20 cellular contexts compared by ENCODE assay signal in the genomic region with DNA sequence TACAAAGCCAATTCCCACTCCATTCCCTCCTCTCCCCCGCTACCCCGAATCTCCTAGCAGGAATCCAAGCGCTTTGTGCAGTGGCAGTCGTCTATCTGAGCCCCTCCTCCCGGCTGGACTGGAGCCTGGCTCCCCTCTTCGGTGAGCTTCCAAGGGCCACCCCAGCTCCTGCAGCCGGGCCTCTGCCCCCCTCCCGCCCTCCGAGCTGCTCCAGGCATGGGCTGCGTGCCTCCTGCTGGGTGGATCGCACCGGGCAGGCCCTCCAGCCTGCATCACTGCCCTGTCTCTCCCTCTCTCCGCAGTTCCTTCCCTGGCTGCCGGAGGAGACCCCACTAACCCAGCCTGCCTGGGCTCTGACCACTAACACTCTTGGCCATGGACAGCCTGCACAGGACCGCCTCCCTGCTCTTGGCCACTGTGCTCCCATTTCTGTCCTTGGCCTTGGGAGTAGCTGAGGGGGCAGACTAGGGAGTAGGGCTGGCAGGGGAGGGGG. TPM values are rescaled to one million over a fixed set of nuclear protein-coding genes. Genes with fewer than 3 reads are reported as not detected.
A peak's percentile ranks its signal among the peaks of the same experiment; 100 is the strongest.
DNase-seq lines count a peak whose midpoint lies in the region; ATAC-seq and TF ChIP-seq lines count a peak whose summit lies in the region.
"Had no signal": no experiment of that assay in that cellular context is flagged by ENCODE, and none has a peak within 500 bp of the region (broad histone marks: within the 10 kb centered on the region; RNA-seq: fewer than 3 reads in every experiment).

No MANE protein-coding gene starts in this region.

- 33 to 50% (median 46%) methylated on average over 3 to 15 of the region's 15 CpGs for WGBS in heart left ventricle, 4 donors

- H3K9ac ChIP-seq in BLaER1, result peak overlapping the region; percentile 72

- peak in 1 of 12 donors; percentile 8 for TF ChIP-seq CTCF in heart left ventricle (IDR thresholded peaks at IDR 0.05)
- no peak for TF ChIP-seq CTCF in neural crest cell (conservative IDR thresholded peaks at IDR 0.05)
- TF ChIP-seq CTCF in CD4-positive, alpha-beta T cell (IDR thresholded peaks at IDR 0.05), result no peak

- peaks cover 34% of the 10 kb centered on the region for H4K20me1 ChIP-seq in BLaER1

- H3K27ac Mint-ChIP-seq in neural crest cell (ENCODE audit: unreplicated experiment), result no peak overlapping the region
- H3K27ac Mint-ChIP-seq in CD4-positive, alpha-beta T cell, result no peak overlapping the region
- H3K27ac Mint-ChIP-seq: activated B cell treated with CpG ODN at 0.5 μM for 24 hours; stimulated activated memory B cell treated with anti-CD40 and anti-IgM and Interleukin-4, amounts not matched to agents 10 μg/mL and 1 μg/mL and 100 μg/mL, for 72 hours; T-helper 1 cell treated with Interleukin-12 subunit alpha and Interleukin-12 subunit beta and Interleukin-4 antibody, amounts not matched to agents 30 μg/mL and 1 μg/mL, for 36 hours; type B pancreatic cell had no signal

- intact Hi-C loops in heart left ventricle (cut with DNase I), result loop anchor here in 1 of 10 donors (5.0 kb wide), 1 partner anchor 41 kb away; no protein-coding TSS in a partner anchor
- intact Hi-C loops in CD4-positive, alpha-beta T cell (cut with DNase I, micrococcal nuclease), result no loop called here

- peaks cover 18% of the 10 kb centered on the region for H3K27me3 Mint-ChIP-seq in neural crest cell (ENCODE audit: low read depth)
- no peaks in the 10 kb centered on the region for H3K27me3 Mint-ChIP-seq in CD4-positive, alpha-beta T cell
- H3K27me3 Mint-ChIP-seq: activated B cell treated with CpG ODN at 0.5 μM for 24 hours had no signal

- peak overlapping the region; percentile 66 for H3K27ac ChIP-seq in BLaER1
- H3K27ac ChIP-seq in heart left ventricle, result peak overlapping the region in 2 of 12 donors; percentile 12 to 16
- H3K27ac ChIP-seq in CD4-positive, alpha-beta T cell (ENCODE audit: low read depth, low read length), result no peak overlapping the region
- H3K27ac ChIP-seq: A549, pancreas had no signal

- H3K4me1 Mint-ChIP-seq in neural crest cell, result peaks cover 57% of the 10 kb centered on the region
- H3K4me1 Mint-ChIP-seq in CD4-positive, alpha-beta T cell (ENCODE audit: low read depth), result peaks cover 36% of the 10 kb centered on the region

- DNase-seq in astrocyte of the hippocampus (ENCODE audit: low read depth, low spot score) (peak; percentile 38), heart left ventricle (peak in 1 of 5 donors; percentile 32), neural crest cell (ENCODE audit: low read depth, low spot score) (no peak), 8988T (no peak)
- DNase-seq in CD4-positive, alpha-beta T cell, result no peak
- DNase-seq: activated B cell treated with CpG ODN at 0.5 μM for 24 hours; CD4-positive, CD25-positive, alpha-beta regulatory T cell; DMS79; kidney glomerular epithelial cell; NCI-H1092 had no signal

- POLR2A ChIA-PET in CD4-positive, alpha-beta T cell (lab: Charles Lee), result interaction anchor here (1.1 kb wide), 1 partner anchor 13 kb away, joined by 5 read pairs; the partner anchor contains the start of gene LENG8

- CTCF ChIA-PET in CD4-positive, alpha-beta T cell (lab: Charles Lee), result no interaction called here

- H3K27me3 ChIP-seq in BLaER1 (no peaks in the 10 kb centered on the region), heart left ventricle (peaks cover 0 to 15% (median under 1%) of the 10 kb centered on the region in 9 donors)
- H3K27me3 ChIP-seq in CD4-positive, alpha-beta T cell (ENCODE audit: control insufficient read depth, insufficient read depth, low read length), result no peaks in the 10 kb centered on the region
- H3K27me3 ChIP-seq: pancreas had no signal

- H3K36me3 ChIP-seq in BLaER1, result peaks cover 26% of the 10 kb centered on the region
- peaks cover 0 to 17% (median 0%) of the 10 kb centered on the region in 9 donors for H3K36me3 ChIP-seq in heart left ventricle
- H3K36me3 ChIP-seq: pancreas had no signal

- peaks cover 67% of the 10 kb centered on the region for H3K4me1 ChIP-seq in BLaER1
- peaks cover 0 to 43% (median 17%) of the 10 kb centered on the region in 12 donors for H3K4me1 ChIP-seq in heart left ventricle

- H3K4me2 ChIP-seq in BLaER1, result peak overlapping the region; percentile 82
- H3K4me2 ChIP-seq: A549 had no signal

- H3K4me3 Mint-ChIP-seq in neural crest cell, result peak overlapping the region; percentile 63
- H3K4me3 Mint-ChIP-seq in CD4-positive, alpha-beta T cell, result no peak overlapping the region
- H3K4me3 Mint-ChIP-seq: activated B cell treated with CpG ODN at 0.5 μM for 24 hours; CD4-positive, CD25-positive, alpha-beta regulatory T cell; stimulated activated memory B cell treated with anti-CD40 and anti-IgM and Interleukin-4, amounts not matched to agents 10 μg/mL and 1 μg/mL and 100 μg/mL, for 72 hours; T-helper 1 cell treated with Interleukin-12 subunit alpha and Interleukin-12 subunit beta and Interleukin-4 antibody, amounts not matched to agents 30 μg/mL and 1 μg/mL, for 36 hours; type B pancreatic cell had no signal

- H3K9me3 Mint-ChIP-seq in neural crest cell, result no peaks in the 10 kb centered on the region
- no peaks in the 10 kb centered on the region for H3K9me3 Mint-ChIP-seq in CD4-positive, alpha-beta T cell
- H3K9me3 Mint-ChIP-seq: activated B cell treated with CpG ODN at 0.5 μM for 24 hours; CD4-positive, CD25-positive, alpha-beta regulatory T cell; stimulated activated memory B cell treated with anti-CD40 and anti-IgM and Interleukin-4, amounts not matched to agents 10 μg/mL and 1 μg/mL and 100 μg/mL, for 72 hours; T-helper 1 cell treated with Interleukin-12 subunit alpha and Interleukin-12 subunit beta and Interleukin-4 antibody, amounts not matched to agents 30 μg/mL and 1 μg/mL, for 36 hours; type B pancreatic cell had no signal

- H3K4me3 ChIP-seq in BLaER1 (no peak overlapping the region), heart left ventricle (no peak overlapping the region)
- H3K4me3 ChIP-seq: A549, esophagus muscularis mucosa, mucosa of descending colon, pancreas had no signal

- ATAC-seq in heart left ventricle, result peak in 3 of 4 donors; percentile 32 to 41 (median 34)
- ATAC-seq in HG03280 (IDR thresholded peaks at IDR 0.05; ENCODE audit: unreplicated experiment), result no peak
- no peak for ATAC-seq in GM18505 (IDR thresholded peaks at IDR 0.05; ENCODE audit: unreplicated experiment)
- no peak for ATAC-seq in CD4-positive, alpha-beta T cell (ENCODE audit: poor library complexity)
- ATAC-seq: A549, mucosa of descending colon, pancreas had no signal

- TF ChIP-seq POLR2A in heart left ventricle (IDR thresholded peaks at IDR 0.05), result no peak
- no peak for TF ChIP-seq POLR2A in GM18505 (IDR thresholded peaks at IDR 0.05; ENCODE audit: borderline replicate concordance, extremely low read depth, insufficient read depth, insufficient read length)

- H3K9me3 ChIP-seq in BLaER1 (no peaks in the 10 kb centered on the region), heart left ventricle (no peaks in the 10 kb centered on the region)
- H3K9me3 ChIP-seq in CD4-positive, alpha-beta T cell (ENCODE audit: control insufficient read depth, low read length), result no peaks in the 10 kb centered on the region
- H3K9me3 ChIP-seq: A549, esophagus muscularis mucosa, mucosa of descending colon, pancreas had no signal

- H3K36me3 Mint-ChIP-seq in neural crest cell (ENCODE audit: low read depth), result peaks cover 6% of the 10 kb centered on the region
- H3K36me3 Mint-ChIP-seq in CD4-positive, alpha-beta T cell (ENCODE audit: low read depth), result peaks cover 2% of the 10 kb centered on the region
- H3K36me3 Mint-ChIP-seq: CD4-positive, CD25-positive, alpha-beta regulatory T cell had no signal

RNA-seq across cellular contexts. Expression of gene LENG8, which starts 12.9 kb away (rescaled TPM):
- total RNA-seq in heart left ventricle (10 to 100 TPM; 23.6 to 82.9 (median 58.8) TPM), neural crest cell (157 and 161 TPM in 2 replicates)
- 10 to 100 TPM; 35.2 to 93.9 TPM for polyA plus RNA-seq in heart left ventricle
- total RNA-seq in CD4-positive, alpha-beta T cell, result 100 to 1,000 TPM; 610 to 639 TPM

RNA-seq across cellular contexts. Expression of gene TTYH1, which starts 20.8 kb away (rescaled TPM):
- total RNA-seq in heart left ventricle (1 to 10 TPM in 5 of 9 donors, under 1 TPM in 4; 0.46 to 6.9 (median 1.1) TPM), neural crest cell (180 and 207 TPM in 2 replicates)
- polyA plus RNA-seq in heart left ventricle, result 1 to 10 TPM in 1 of 2 donors, under 1 TPM in 1; 0.85 to 1.8 TPM
- total RNA-seq in CD4-positive, alpha-beta T cell, result not detected
- total RNA-seq: activated B cell treated with CpG ODN at 0.5 μM for 24 hours; CD4-positive, CD25-positive, alpha-beta regulatory T cell had no signal

RNA-seq across cellular contexts. Expression of gene LENG9, which starts 27.5 kb away (rescaled TPM):
- total RNA-seq in heart left ventricle (1 to 10 TPM; 1.5 to 4.1 (median 2.4) TPM), neural crest cell (2.5 and 3.0 TPM in 2 replicates)
- 1 to 10 TPM; 1.4 to 2.1 TPM for polyA plus RNA-seq in heart left ventricle
- total RNA-seq in CD4-positive, alpha-beta T cell, result 1 to 10 TPM; 2.8 to 2.9 TPM

RNA-seq across cellular contexts. Expression of gene CDC42EP5, which starts 37.0 kb away (rescaled TPM):
- total RNA-seq in heart left ventricle (10 to 100 TPM in 5 of 9 donors, 1 to 10 TPM in 4; 5.6 to 16.3 (median 11.4) TPM), neural crest cell (6.7 and 7.7 TPM in 2 replicates)
- 1 to 10 TPM; 7.1 to 8.7 TPM for polyA plus RNA-seq in heart left ventricle
- total RNA-seq in CD4-positive, alpha-beta T cell, result not detected
- total RNA-seq: activated B cell treated with CpG ODN at 0.5 μM for 24 hours; CD4-positive, CD25-positive, alpha-beta regulatory T cell had no signal
- polyA plus RNA-seq: A549; CD4-positive, CD25-positive, alpha-beta regulatory T cell had no signal

Comparison
In these comparisons a context has a peak if more than half of its experiments do, and no peak if none do; other contexts are left out.
1. ATAC-seq: peak in heart left ventricle (3 of 4); none in HG03280 (single experiment), GM18505 (single experiment) and CD4-positive, alpha-beta T cell (single experiment).
2. RNA of gene TTYH1, which starts 20.8 kb away (total RNA-seq): 180 to 207 TPM in neural crest cell; 0.46 to 6.9 TPM in heart left ventricle and not detected in CD4-positive, alpha-beta T cell; every median in the first group is over 10 times any median in the second.